15 cellular contexts compared by ENCODE assay signal in the genomic region with DNA sequence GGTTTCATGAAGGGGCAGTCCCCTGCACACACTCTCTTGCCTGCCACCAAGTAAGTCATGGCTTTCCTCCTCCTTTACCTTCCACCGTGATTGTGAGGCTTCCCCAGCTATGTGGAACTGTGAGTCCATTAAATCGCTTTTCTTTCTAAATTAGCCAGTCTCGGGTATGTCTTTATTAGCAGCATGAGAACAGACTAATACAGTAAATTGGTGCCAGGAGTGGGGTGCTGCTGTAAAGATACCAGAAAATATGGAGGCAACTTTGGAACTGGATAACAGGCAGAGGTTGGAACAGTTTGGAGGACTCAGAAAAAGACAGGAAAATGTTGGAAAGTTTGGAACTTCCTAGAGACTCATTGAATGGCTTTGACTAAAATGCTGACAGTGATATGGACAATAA. TPM values are rescaled to one million over a fixed set of nuclear protein-coding genes. Genes with fewer than 3 reads are reported as not detected.
"Had no signal": no experiment of that assay in that cellular context is flagged by ENCODE, and none has a peak within 500 bp of the region (broad histone marks: within the 10 kb centered on the region; RNA-seq: fewer than 3 reads in every experiment).

No MANE protein-coding gene starts in this region.

RNA-seq across cellular contexts. Expression of a gene that starts 26.1 kb away (rescaled TPM):
- total RNA-seq: activated B cell treated with CpG ODN at 0.5 μM for 24 hours; activated CD4-positive, alpha-beta memory T cell treated with anti-CD3 and anti-CD28 coated beads for 36 hours; activated CD4-positive, alpha-beta memory T cell treated with anti-CD3 and anti-CD28 coated beads, Interleukin-2, amount 10 ng/mL, durations not matched to agents 7 days and 5 days; activated CD4-positive, alpha-beta T cell treated with anti-CD3 and anti-CD28 coated beads for 36 hours; activated CD4-positive, alpha-beta T cell treated with anti-CD3 and anti-CD28 coated beads, Interleukin-2, amount 10 ng/mL, durations not matched to agents 24 days and 14 days; activated CD4-positive, alpha-beta T cell treated with anti-CD3 and anti-CD28 coated beads, Interleukin-2, amount 10 ng/mL, durations not matched to agents 7 days and 5 days; activated CD8-positive, alpha-beta memory T cell treated with anti-CD3 and anti-CD28 coated beads for 36 hours; activated CD8-positive, alpha-beta memory T cell treated with anti-CD3 and anti-CD28 coated beads, Interleukin-2, amount 10 ng/mL, durations not matched to agents 7 days and 5 days; activated CD8-positive, alpha-beta T cell treated with anti-CD3 and anti-CD28 coated beads for 36 hours; activated CD8-positive, alpha-beta T cell treated with anti-CD3 and anti-CD28 coated beads, Interleukin-2, amount 10 ng/mL, durations not matched to agents 7 days and 5 days; T-cell; T-helper 1 cell treated with Interleukin-12 subunit alpha and Interleukin-12 subunit beta and Interleukin-4 antibody, amounts not matched to agents 30 ng/mL and 1 ng/mL, for 36 hours; T-helper 17 cell; T-helper 2 cell treated with Interferon-gamma antibody and Interleukin-4, amounts not matched to agents 100 ng/mL and 5 ng/mL, for 36 hours; WTC11 had no signal
